In the genomic region with DNA sequence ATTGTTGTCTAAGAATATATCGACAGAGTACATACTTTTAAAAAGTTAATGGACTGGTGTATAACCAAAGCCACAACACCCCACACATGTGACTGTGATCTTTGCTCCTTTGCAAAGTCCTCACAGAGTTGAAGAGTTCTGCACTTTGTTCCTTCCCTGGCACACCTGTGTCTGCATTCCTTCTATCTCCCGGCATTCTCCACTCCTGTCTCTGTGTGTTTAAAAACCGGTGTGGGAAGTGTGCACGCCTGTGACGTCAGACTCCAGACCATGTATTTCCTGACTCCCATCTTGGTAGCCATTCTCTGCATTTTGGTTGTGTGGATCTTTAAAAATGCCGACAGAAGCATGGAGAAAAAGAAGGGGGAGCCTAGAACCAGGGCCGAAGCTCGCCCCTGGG, we compare ENCODE assay signal across 30 cellular contexts. TPM values are rescaled to one million over a fixed set of nuclear protein-coding genes. Genes with fewer than 3 reads are reported as not detected.
DNase-seq lines count a peak whose midpoint lies in the region; ATAC-seq and TF ChIP-seq lines count a peak whose summit lies in the region.
"Had no signal": no experiment of that assay in that cellular context is flagged by ENCODE, and none has a peak within 500 bp of the region (broad histone marks: within the 10 kb centered on the region; RNA-seq: fewer than 3 reads in every experiment).

A gene with protein sequence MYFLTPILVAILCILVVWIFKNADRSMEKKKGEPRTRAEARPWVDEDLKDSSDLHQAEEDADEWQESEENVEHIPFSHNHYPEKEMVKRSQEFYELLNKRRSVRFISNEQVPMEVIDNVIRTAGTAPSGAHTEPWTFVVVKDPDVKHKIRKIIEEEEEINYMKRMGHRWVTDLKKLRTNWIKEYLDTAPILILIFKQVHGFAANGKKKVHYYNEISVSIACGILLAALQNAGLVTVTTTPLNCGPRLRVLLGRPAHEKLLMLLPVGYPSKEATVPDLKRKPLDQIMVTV (plus strand): TSS at position 251 of the 400 bp plus-strand sequence. CDS start 20 bp downstream, at position 271.

- POLR2A ChIA-PET in MCF 10A (lab: Yijun Ruan, JAX), result interaction anchor here (0.6 to 1.1 kb wide), 3 partner anchors 300 to 1306 kb away, joined by 3 read pairs; a partner anchor contains a TSS

- no peaks in the 10 kb centered on the region for H3K27me3 Mint-ChIP-seq in MCF 10A (ENCODE audit: insufficient read depth, unreplicated experiment)
- peaks cover 8% of the 10 kb centered on the region for H3K27me3 Mint-ChIP-seq in nephron (ENCODE audit: low read depth)

- H3K36me3 Mint-ChIP-seq in MCF 10A (ENCODE audit: insufficient read depth, unreplicated experiment), result no peaks in the 10 kb centered on the region
- no peaks in the 10 kb centered on the region for H3K36me3 Mint-ChIP-seq in nephron (ENCODE audit: low read depth)
- H3K36me3 Mint-ChIP-seq: naive B cell had no signal

- H3K9me3 Mint-ChIP-seq in MCF 10A (ENCODE audit: unreplicated experiment), result no peaks in the 10 kb centered on the region
- no peaks in the 10 kb centered on the region for H3K9me3 Mint-ChIP-seq in nephron
- H3K9me3 Mint-ChIP-seq: activated T-helper 17 cell treated with anti-CD3 and anti-CD28 coated beads, Interleukin-2, amount 50 U/mL, for 72 hours; GM23338; HFFc6 had no signal

- in situ Hi-C loops in T47D (cut with HindIII; ENCODE audit: low pct_unique_long_range_greater_than_20kb, low sequenced_read_pairs), result no loop called here

- no TSS peak for BruUV-seq in MCF 10A (replicated peaks; lab: Mats Ljungman, UMichigan)

- no peak within 1 kb of the TSS for H3K27ac Mint-ChIP-seq in MCF 10A (ENCODE audit: low read depth, unreplicated experiment)
- H3K27ac Mint-ChIP-seq in nephron, result peak within 1 kb of the TSS in 2 of 3 experiments; percentile 68 to 77
- H3K27ac Mint-ChIP-seq: activated CD8-positive, alpha-beta T cell treated with anti-CD3 and anti-CD28 coated beads, Interleukin-2, amount 10 ng/mL, durations not matched to agents 7 days and 5 days; activated T-helper 17 cell treated with anti-CD3 and anti-CD28 coated beads, Interleukin-2, amount 50 U/mL, for 72 hours; GM23338; HFFc6; naive B cell; stimulated activated naive B cell treated with anti-CD40 and anti-IgM and Interleukin-4, amounts not matched to agents 10 μg/mL and 1 μg/mL and 100 μg/mL, for 72 hours had no signal

- intact Hi-C loops in MCF 10A (cut with micrococcal nuclease), result no loop called here

- H3K4me1 Mint-ChIP-seq in MCF 10A (ENCODE audit: insufficient read depth, unreplicated experiment), result no peaks in the 10 kb centered on the region
- peaks cover 24% of the 10 kb centered on the region for H3K4me1 Mint-ChIP-seq in nephron
- H3K4me1 Mint-ChIP-seq: activated T-helper 17 cell treated with anti-CD3 and anti-CD28 coated beads, Interleukin-2, amount 50 U/mL, for 72 hours; GM23338; naive B cell; stimulated activated naive B cell treated with anti-CD40 and anti-IgM and Interleukin-4, amounts not matched to agents 10 μg/mL and 1 μg/mL and 100 μg/mL, for 72 hours had no signal

- no peak within 1 kb of the TSS for H3K4me3 Mint-ChIP-seq in MCF 10A (ENCODE audit: unreplicated experiment)
- H3K4me3 Mint-ChIP-seq in nephron, result no peak within 1 kb of the TSS
- H3K4me3 Mint-ChIP-seq: activated CD8-positive, alpha-beta T cell treated with anti-CD3 and anti-CD28 coated beads, Interleukin-2, amount 10 ng/mL, durations not matched to agents 7 days and 5 days; activated T-helper 17 cell treated with anti-CD3 and anti-CD28 coated beads, Interleukin-2, amount 50 U/mL, for 72 hours; GM23338; HFFc6; naive B cell; stimulated activated naive B cell treated with anti-CD40 and anti-IgM and Interleukin-4, amounts not matched to agents 10 μg/mL and 1 μg/mL and 100 μg/mL, for 72 hours had no signal

- CTCF ChIA-PET in MCF 10A (lab: Yijun Ruan, JAX), result no interaction called here

- ATAC-seq in left lobe of liver (peak; percentile 82), HG02588 (IDR thresholded peaks at IDR 0.05; ENCODE audit: unreplicated experiment) (no peak)
- ATAC-seq: activated CD8-positive, alpha-beta T cell treated with anti-CD3 and anti-CD28 coated beads, Interleukin-2, amount 10 ng/mL, durations not matched to agents 7 days and 5 days; activated T-helper 17 cell treated with anti-CD3 and anti-CD28 coated beads, Interleukin-2, amount 50 U/mL, for 72 hours; body of pancreas; gastrocnemius medialis; GM23338; Panc1; stimulated activated naive B cell treated with anti-CD40 and anti-IgM and Interleukin-4, amounts not matched to agents 10 μg/mL and 1 μg/mL and 100 μg/mL, for 72 hours had no signal

- DNase-seq in T47D (ENCODE audit: low read depth in 1 of 2, low spot score in 1 of 2) (peak; percentile 9 to 71), MCF 10A (ENCODE audit: unreplicated experiment) (no peak), left lobe of liver (ENCODE audit: low spot score) (peak; percentile 86), NCI-H1048 (lab: John Stamatoyannopoulos, UW) (no peak), inferior parietal cortex (ENCODE audit: extremely low spot score) (no peak)
- DNase-seq in activated CD8-positive, alpha-beta memory T cell treated with anti-CD3 and anti-CD28 coated beads for 24 hours, result no peak
- DNase-seq: 8988T; activated CD4-positive, alpha-beta T cell treated with anti-CD3 and anti-CD28 coated beads for 4 hours; activated CD8-positive, alpha-beta T cell treated with anti-CD3 and anti-CD28 coated beads, Interleukin-2, amount 10 ng/mL, durations not matched to agents 7 days and 5 days; activated naive CD4-positive, alpha-beta T cell treated with anti-CD3 and anti-CD28 coated beads, Interleukin-2, amount 50 U/mL, for 16 hours; C1 segment of cervical spinal cord; cerebellar nuclear complex; DMS79 treated with DMSO at 0.1 percent for 48 hours; gastrocnemius medialis; GF-D8; HFFc6; mesendoderm; naive B cell; NCI-H748 treated with DMSO at 0.1 percent for 48 hours; occipital lobe; SHP77; stimulated activated naive B cell treated with anti-CD40 and anti-IgM and Interleukin-4, amounts not matched to agents 10 μg/mL and 1 μg/mL and 100 μg/mL, for 72 hours had no signal

- TF ChIP-seq CTCF in MCF 10A (IDR thresholded peaks at IDR 0.05; ENCODE audit: unreplicated experiment) (no peak), nephron (IDR thresholded peaks at IDR 0.05; ENCODE audit: unreplicated experiment in 3 of 3) (no peak)

RNA-seq across cellular contexts. Expression of the gene that starts here (rescaled TPM):
- not detected in 2 replicates for total RNA-seq in MCF 10A (2022)
- 28.2 TPM for total RNA-seq in left lobe of liver
- total RNA-seq: activated CD8-positive, alpha-beta T cell treated with anti-CD3 and anti-CD28 coated beads, Interleukin-2, amount 10 ng/mL, durations not matched to agents 7 days and 5 days; activated T-helper 17 cell treated with anti-CD3 and anti-CD28 coated beads, Interleukin-2, amount 50 U/mL, for 72 hours; fibroblast of lung; GM23338; HFFc6; occipital lobe; T-helper 2 cell treated with Interferon-gamma antibody and Interleukin-4, amounts not matched to agents 100 ng/mL and 5 ng/mL, for 36 hours had no signal

Comparison
In these comparisons a context has a peak if more than half of its experiments do, and no peak if none do; other contexts are left out.
1. RNA of the gene that starts here (total RNA-seq): 28.2 TPM in left lobe of liver (single experiment); not detected in MCF 10A; every median in the first group is over 10 times any median in the second.
2. DNase-seq: peak in T47D (2 of 2) and left lobe of liver (single experiment); none in MCF 10A (single experiment), NCI-H1048 (single experiment), inferior parietal cortex (single experiment) and activated CD8-positive, alpha-beta memory T cell treated with anti-CD3 and anti-CD28 coated beads for 24 hours (single experiment).